Comparison of ENCODE assay signal across 8 cellular contexts in the genomic region with DNA sequence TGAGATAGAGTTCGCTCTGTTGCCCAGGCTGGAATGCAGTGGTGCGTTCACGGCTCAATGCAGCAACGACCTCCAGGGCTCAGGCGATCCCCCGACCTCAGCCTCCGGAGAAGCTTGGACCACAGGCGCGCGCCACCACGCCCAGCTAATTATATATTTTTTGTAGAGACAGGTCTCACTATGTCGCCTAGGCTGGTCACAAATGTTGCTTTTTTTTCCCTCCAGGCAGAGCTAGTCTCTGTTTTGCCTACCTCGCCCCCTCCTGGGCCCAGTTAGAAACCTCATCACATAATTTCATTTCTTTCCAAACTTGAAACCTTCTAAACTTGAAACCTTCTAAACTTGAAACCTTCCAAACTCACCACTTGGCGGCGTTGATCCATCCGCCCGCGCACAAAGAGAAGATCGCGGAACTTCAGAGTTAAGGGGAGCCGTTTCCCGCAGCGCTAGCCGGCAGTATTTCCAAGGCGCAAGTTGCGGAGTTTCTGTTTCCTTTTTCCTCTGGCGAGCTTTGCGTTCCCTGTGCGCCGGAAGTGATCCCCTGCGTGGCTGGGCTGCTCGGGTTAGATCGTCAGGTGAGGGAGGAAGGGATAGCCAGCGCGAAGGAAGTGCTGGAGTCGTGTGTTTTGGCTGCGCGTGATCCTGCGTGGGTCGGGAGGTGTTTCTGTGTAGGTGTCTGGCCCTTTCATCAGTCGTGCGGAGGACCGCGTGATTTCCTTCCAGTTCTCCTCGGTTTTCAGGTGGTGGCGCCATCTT. TPM values are rescaled to one million over a fixed set of nuclear protein-coding genes. Genes with fewer than 3 reads are reported as not detected.
DNase-seq lines count a peak whose midpoint lies in the region; ATAC-seq, FAIRE-seq and TF ChIP-seq lines count a peak whose summit lies in the region.

A gene with protein sequence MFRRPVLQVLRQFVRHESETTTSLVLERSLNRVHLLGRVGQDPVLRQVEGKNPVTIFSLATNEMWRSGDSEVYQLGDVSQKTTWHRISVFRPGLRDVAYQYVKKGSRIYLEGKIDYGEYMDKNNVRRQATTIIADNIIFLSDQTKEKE (plus strand): TSS at position 523 of the 756 bp plus-strand sequence. CDS start 809 bp downstream, outside the sequence.

- 3% methylated on average over 46 of the region's 46 CpGs for WGBS in prostate gland

- peak; percentile 93 for ATAC-seq in HG02852 (IDR thresholded peaks at IDR 0.05; ENCODE audit: unreplicated experiment)

- peak; percentile 93 for FAIRE-seq in GM12891 (lab: Jason Lieb, UNC)
- no peak for FAIRE-seq in urothelium cell line (lab: Jason Lieb, UNC)

- intact Hi-C loops in T-helper 1 cell treated with Interleukin-12 subunit alpha and Interleukin-12 subunit beta and Interleukin-4 antibody, amounts not matched to agents 30 ng/mL and 1 ng/mL, for 36 hours (cut with micrococcal nuclease) = loop anchor here (1.0 to 10.0 kb wide), 15 partner anchors 37 to 1362 kb away; a partner anchor contains a TSS
- intact Hi-C loops in left ventricle myocardium inferior (cut with micrococcal nuclease) (loop anchor here (10.0 kb wide), 1 partner anchor 83 kb away; no protein-coding TSS in a partner anchor), prostate gland (cut with DNase I) (no loop called here)

- H3K4me3 ChIP-seq in left ventricle myocardium inferior = peak within 1 kb of the TSS; percentile 84
- peak within 1 kb of the TSS; percentile 63 to 74 for H3K4me3 ChIP-seq in prostate gland

- H3K4me1 ChIP-seq in left ventricle myocardium inferior (peaks cover 37% of the 10 kb centered on the region), prostate gland (replicated peaks) (peaks cover 9% of the 10 kb centered on the region)

- peak; percentile 80 for TF ChIP-seq CTCF in left ventricle myocardium inferior (IDR thresholded peaks at IDR 0.05; ENCODE audit: borderline replicate concordance)
- peak; percentile 54 to 82 (median 68) for TF ChIP-seq CTCF in prostate gland (IDR thresholded peaks at IDR 0.05)

- H3K27me3 ChIP-seq in left ventricle myocardium inferior (ENCODE audit: low read depth) (no peaks in the 10 kb centered on the region), prostate gland (replicated peaks; ENCODE audit: insufficient read depth) (no peaks in the 10 kb centered on the region)

- TF ChIP-seq POLR2A in GM12891 (IDR thresholded peaks at IDR 0.05; ENCODE audit: low read depth, low read length) (peak; percentile 98), prostate gland (IDR thresholded peaks at IDR 0.05) (peak; percentile 24)

- H3K9me3 ChIP-seq in left ventricle myocardium inferior (replicated peaks) (no peaks in the 10 kb centered on the region), prostate gland (no peaks in the 10 kb centered on the region)

- peaks cover 36% of the 10 kb centered on the region for H3K36me3 ChIP-seq in left ventricle myocardium inferior
- H3K36me3 ChIP-seq in prostate gland = peaks cover 0 to under 1% of the 10 kb centered on the region in 2 donors

- peak within 1 kb of the TSS; percentile 89 for H3K27ac ChIP-seq in left ventricle myocardium inferior (replicated peaks)
- peak within 1 kb of the TSS; percentile 78 to 84 for H3K27ac ChIP-seq in prostate gland

- DNase-seq in GM12891 (ENCODE audit: insufficient read length, low spot score) = peak; percentile 63
- peak; percentile 99 for DNase-seq in NCI-H146 (lab: John Stamatoyannopoulos, UW)
- peak; percentile 94 for DNase-seq in amniotic stem cell (lab: John Stamatoyannopoulos, UW)
- DNase-seq in left ventricle myocardium inferior = peak; percentile 87
- peak; percentile 88 for DNase-seq in prostate gland (ENCODE audit: low spot score)
- peak; percentile 85 for DNase-seq in urothelium cell line (ENCODE audit: low spot score)

TF ChIP-seq in GM12891, 5 proteins besides CTCF, POLR2A, EP300 and RAD21:
- TF ChIP-seq POLR2AphosphoS5 (IDR thresholded peaks at IDR 0.05; ENCODE audit: low read depth, low read length) (peak; percentile 98), SPI1 (IDR thresholded peaks at IDR 0.05; ENCODE audit: low read depth, low read length) (peak; percentile 45; the same call in 1 of the 2 replicates), POU2F2 (IDR thresholded peaks at IDR 0.05; ENCODE audit: low read depth, low read length) (peak; percentile 80; the same call in 1 of the 2 replicates), PAX5 (IDR thresholded peaks at IDR 0.05; ENCODE audit: insufficient read depth, low read length, severe bottlenecking) (peak; percentile 32), TAF1 (IDR thresholded peaks at IDR 0.05; ENCODE audit: low read depth, low read length) (peak; percentile 93)

RNA-seq across cellular contexts. Expression of the gene that starts here (rescaled TPM):
- 295 TPM for polyA plus RNA-seq in GM12891 (2012; ENCODE audit: low read depth, missing spikeins)
- total RNA-seq in T-helper 1 cell treated with Interleukin-12 subunit alpha and Interleukin-12 subunit beta and Interleukin-4 antibody, amounts not matched to agents 30 ng/mL and 1 ng/mL, for 36 hours = 147 and 154 TPM in 2 replicates
- total RNA-seq in left ventricle myocardium inferior (83.8 TPM), prostate gland (100 to 1,000 TPM; 109 to 115 TPM)

Comparison
In these comparisons a context has a peak if more than half of its experiments do, and no peak if none do; other contexts are left out.
1. Peak in every context shown above with its lines: DNase-seq, ATAC-seq, H3K4me3 ChIP-seq and H3K27ac ChIP-seq.